ENCODE assay signal across 27 cellular contexts in the genomic region with DNA sequence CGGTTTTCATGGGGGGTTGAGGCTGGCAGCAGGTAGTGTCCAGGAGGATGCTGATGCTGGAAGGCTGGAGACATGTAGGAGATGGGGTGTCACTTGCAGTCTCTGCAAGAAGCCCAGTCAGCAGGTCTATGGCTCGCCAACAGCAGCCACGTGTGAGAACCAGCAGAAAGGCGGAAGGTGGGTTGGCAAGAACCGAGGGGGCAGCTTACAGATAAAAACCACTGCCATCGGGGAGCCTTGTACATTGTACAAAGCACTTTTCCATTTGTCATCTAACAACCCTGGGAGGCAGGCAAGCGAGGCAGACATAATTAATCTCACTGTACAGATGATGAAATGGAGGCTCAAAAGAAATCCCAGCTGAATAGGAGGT.
"Had no signal": no experiment of that assay in that cellular context is flagged by ENCODE, and none has a peak within 500 bp of the region (broad histone marks: within the 10 kb centered on the region; RNA-seq: fewer than 3 reads in every experiment).

No MANE protein-coding gene starts in this region.

- H3K9me3 ChIP-seq: body of pancreas, breast epithelium had no signal

- H3K4me3 ChIP-seq: body of pancreas, breast epithelium had no signal

- H3K27me3 ChIP-seq: body of pancreas, brain microvascular endothelial cell, breast epithelium had no signal

- H3K27ac ChIP-seq: body of pancreas, brain microvascular endothelial cell, breast epithelium, VCaP had no signal

- H3K36me3 ChIP-seq: brain microvascular endothelial cell, breast epithelium had no signal

- DNase-seq: activated B cell treated with CpG ODN at 0.5 μM for 24 hours; activated CD4-positive, alpha-beta memory T cell treated with anti-CD3 and anti-CD28 coated beads for 36 hours; activated CD4-positive, alpha-beta T cell treated with anti-CD3 and anti-CD28 coated beads for 4 hours; activated CD4-positive, alpha-beta T cell treated with anti-CD3 and anti-CD28 coated beads, Interleukin-2, amount 10 ng/mL, durations not matched to agents 24 days and 14 days; activated CD4-positive, alpha-beta T cell treated with anti-CD3 and anti-CD28 coated beads, Interleukin-2, amount 50 U/mL, for 1 hour; activated CD4-positive, alpha-beta T cell treated with anti-CD3 and anti-CD28 coated beads, Interleukin-2, amount 50 U/mL, for 4 hours; activated CD4-positive, CD25-positive, alpha-beta regulatory T cell treated with anti-CD3 and anti-CD28 coated beads, Interleukin-2, amount 50 U/mL, for 72 hours; activated CD8-positive, alpha-beta memory T cell treated with anti-CD3 and anti-CD28 coated beads, Interleukin-2, amount 50 U/mL, for 4 hours; activated CD8-positive, alpha-beta T cell treated with anti-CD3 and anti-CD28 coated beads for 36 hours; activated effector memory CD4-positive, alpha-beta T cell treated with anti-CD3 and anti-CD28 coated beads, Interleukin-2, amount 50 U/mL, for 16 hours; activated naive CD4-positive, alpha-beta T cell treated with anti-CD3 and anti-CD28 coated beads, Interleukin-2, amount 10 ng/mL, durations not matched to agents 7 days and 5 days; activated naive CD4-positive, alpha-beta T cell treated with Interleukin-2 at 50 U/mL for 16 hours; activated naive CD8-positive, alpha-beta T cell treated with anti-CD3 and anti-CD28 coated beads, Interleukin-2, amount 10 ng/mL, durations not matched to agents 7 days and 5 days; activated naive CD8-positive, alpha-beta T cell treated with anti-CD3 and anti-CD28 coated beads, Interleukin-2, amount 50 U/mL, for 24 hours; activated T-cell treated with anti-CD3 and anti-CD28 coated beads for 4 hours; activated T-cell treated with anti-CD3 and anti-CD28 coated beads, Interleukin-2, amount 50 U/mL, for 1 hour; activated T-cell treated with anti-CD3 and anti-CD28 coated beads, Interleukin-2, amount 50 U/mL, for 4 hours; activated T-cell treated with anti-CD3 and anti-CD28 coated beads, Interleukin-2, amount 50 U/mL, for 72 hours; aorta; body of pancreas; brain microvascular endothelial cell; central memory CD4-positive, alpha-beta T cell; T-helper 1 cell; T-helper 2 cell; T-helper 9 cell had no signal

- H3K4me1 ChIP-seq: breast epithelium had no signal
